ENCODE assay signal across 1 cellular context in genomic region chr16:57535680-57536305, GRCh38.
TF ChIP-seq lines count a peak whose summit lies in the region.

No MANE protein-coding gene starts in this region.

TF ChIP-seq in HepG2, 621 proteins besides CTCF, POLR2A, EP300 and RAD21 (continued from another document):
- no peak for TF ChIP-seq ATF5 (CRISPR knock-in tag; IDR thresholded peaks at IDR 0.05; ENCODE audit: low read depth)
- no peak for TF ChIP-seq KLF12 (CRISPR knock-in tag; IDR thresholded peaks at IDR 0.05; ENCODE audit: borderline replicate concordance)
- no peak for TF ChIP-seq CERS6 (CRISPR knock-in tag; IDR thresholded peaks at IDR 0.05)
- TF ChIP-seq TBL1XR1 (IDR thresholded peaks at IDR 0.05; ENCODE audit: borderline replicate concordance, low read length, partially characterized antibody), result no peak
- TF ChIP-seq TBX2 (CRISPR knock-in tag; IDR thresholded peaks at IDR 0.05; ENCODE audit: borderline replicate concordance), result no peak
- 0 out of 2 replicates have a peak, but pooled peaks have one; percentile 55 for TF ChIP-seq KLF11 (CRISPR knock-in tag; IDR thresholded peaks at IDR 0.05)
- TF ChIP-seq U2AF2 (IDR thresholded peaks at IDR 0.05; ENCODE audit: low read depth, low read length), result 0 out of 2 replicates have a peak, but pooled peaks have one; percentile 64
- 0 out of 2 replicates have a peak, but pooled peaks have one; percentile 13 for TF ChIP-seq MIER2 (CRISPR knock-in tag; IDR thresholded peaks at IDR 0.05)
- TF ChIP-seq HMGXB4 (CRISPR knock-in tag; IDR thresholded peaks at IDR 0.05; ENCODE audit: borderline replicate concordance in 1 of 2, low read depth in 1 of 2), result 0 out of 4 replicates have a peak, but pooled peaks of 1 of the 2 experiments have one; percentile 27
- TF ChIP-seq TEAD3 (CRISPR knock-in tag; optimal IDR thresholded peaks at IDR 0.05; ENCODE audit: borderline replicate concordance), result peak; percentile 20
- TF ChIP-seq GLMP (CRISPR knock-in tag; IDR thresholded peaks at IDR 0.05; ENCODE audit: borderline replicate concordance), result no peak
- TF ChIP-seq MZF1 (CRISPR knock-in tag; IDR thresholded peaks at IDR 0.05; ENCODE audit: borderline replicate concordance), result no peak
- TF ChIP-seq ZNF12 (CRISPR knock-in tag; IDR thresholded peaks at IDR 0.05), result 0 out of 2 replicates have a peak, but pooled peaks have one; percentile 21
- TF ChIP-seq ONECUT2 (CRISPR knock-in tag; IDR thresholded peaks at IDR 0.05), result no peak
- 0 out of 2 replicates have a peak, but pooled peaks have one; percentile 10 for TF ChIP-seq GMEB1 (CRISPR knock-in tag; IDR thresholded peaks at IDR 0.05; ENCODE audit: borderline replicate concordance)
- no peak for TF ChIP-seq RCOR2 (CRISPR knock-in tag; IDR thresholded peaks at IDR 0.05)
- TF ChIP-seq NFYB (CRISPR knock-in tag; IDR thresholded peaks at IDR 0.05), result peak; percentile 91
- TF ChIP-seq POLR2AphosphoS5 (IDR thresholded peaks at IDR 0.05; ENCODE audit: low read depth, low read length), result no peak
- no peak for TF ChIP-seq AGO2 (optimal IDR thresholded peaks at IDR 0.05; ENCODE audit: low read depth, low read length)
- TF ChIP-seq DMAP1 (CRISPR knock-in tag; IDR thresholded peaks at IDR 0.05), result peak; percentile 18
- TF ChIP-seq HOXA5 (CRISPR knock-in tag; IDR thresholded peaks at IDR 0.05), result no peak
- peak; percentile 87 for TF ChIP-seq PBX2 (CRISPR knock-in tag; IDR thresholded peaks at IDR 0.05)
- no peak; the same call in 1 of the 2 replicates for TF ChIP-seq ELF3 (CRISPR knock-in tag; IDR thresholded peaks at IDR 0.05)
- 0 out of 2 replicates have a peak, but pooled peaks have one; percentile 23 for TF ChIP-seq CHD2 (IDR thresholded peaks at IDR 0.05; ENCODE audit: low read depth, low read length)
- no peak for TF ChIP-seq GRHL1 (CRISPR knock-in tag; conservative IDR thresholded peaks at IDR 0.05)
- TF ChIP-seq ZNF737 (CRISPR knock-in tag; IDR thresholded peaks at IDR 0.05; ENCODE audit: borderline replicate concordance), result no peak
- 0 out of 2 replicates have a peak, but pooled peaks have one; percentile 50 for TF ChIP-seq ZZZ3 (CRISPR knock-in tag; IDR thresholded peaks at IDR 0.05; ENCODE audit: borderline replicate concordance)
TF ChIP-seq in HepG2: peak in this region for 64.
